9 cellular contexts compared by ENCODE assay signal in genomic region chr5:109921735-109922395, GRCh38.
DNase-seq lines count a peak whose midpoint lies in the region; ATAC-seq and TF ChIP-seq lines count a peak whose summit lies in the region.
"Had no signal": no experiment of that assay in that cellular context is flagged by ENCODE, and none has a peak within 500 bp of the region (broad histone marks: within the 10 kb centered on the region; RNA-seq: fewer than 3 reads in every experiment).

No MANE protein-coding gene starts in this region.

- no peak overlapping the region for H3K4me3 Mint-ChIP-seq in GM23338

- TF ChIP-seq POLR2A in Peyer's patch (IDR thresholded peaks at IDR 0.05): no peak

- no peaks in the 10 kb centered on the region for H3F3A ChIP-seq in GM23338 (replicated peaks; ENCODE audit: low read depth)

- H3K36me3 Mint-ChIP-seq in activated naive CD4-positive, alpha-beta T cell treated with anti-CD3 and anti-CD28 coated beads, Interleukin-2, amount 50 U/mL, for 72 hours: peaks cover 13 to 41% of the 10 kb centered on the region in 2 donors
- no peaks in the 10 kb centered on the region for H3K36me3 Mint-ChIP-seq in GM23338 (ENCODE audit: low read depth)

- no peak for TF ChIP-seq CTCF in Peyer's patch (IDR thresholded peaks at IDR 0.05)
- no peak for TF ChIP-seq CTCF in GM23338 (conservative IDR thresholded peaks at IDR 0.05; ENCODE audit: low read depth in 2 of 2)

- peaks cover 2% of the 10 kb centered on the region for H3K27me3 Mint-ChIP-seq in GM23338 (ENCODE audit: insufficient read depth, low read depth, poor library complexity)

- H3K9me3 Mint-ChIP-seq in activated naive CD4-positive, alpha-beta T cell treated with anti-CD3 and anti-CD28 coated beads, Interleukin-2, amount 50 U/mL, for 72 hours: peaks cover 4 to 6% of the 10 kb centered on the region in 2 donors
- H3K9me3 Mint-ChIP-seq in GM23338: no peaks in the 10 kb centered on the region

- DNase-seq in Peyer's patch (peak in 2 of 3 donors; percentile 34 to 52), mucosa of gallbladder (ENCODE audit: low spot score) (no peak), MV-4-11 (lab: John Stamatoyannopoulos, UW) (no peak), GM23338 (ENCODE audit: low spot score) (no peak), NCI-H128 (lab: John Stamatoyannopoulos, UW; ENCODE audit: unreplicated experiment) (no peak)
- DNase-seq in activated naive CD4-positive, alpha-beta T cell treated with anti-CD3 and anti-CD28 coated beads, Interleukin-2, amount 50 U/mL, for 72 hours (ENCODE audit: low spot score in 2 of 2): peak in 1 of 2 donors; percentile 61
- peak; percentile 8 for DNase-seq in stimulated activated CD8-positive, alpha-beta memory T cell treated with anti-CD3 and anti-CD28 coated beads, Interleukin-12 subunit alpha, Interleukin-12 subunit beta, amount 100 ng/mL, for 4 hours (ENCODE audit: low read depth)

- H3K9me2 ChIP-seq in GM23338 (ENCODE audit: insufficient read depth): peaks cover 16% of the 10 kb centered on the region

- no peak overlapping the region for H3K4me2 ChIP-seq in GM23338

- H3K79me2 ChIP-seq in GM23338 (replicated peaks; ENCODE audit: insufficient read depth): no peaks in the 10 kb centered on the region
- H3K79me2 ChIP-seq: parathyroid adenoma had no signal

- H3K4me1 ChIP-seq in Peyer's patch: no peaks in the 10 kb centered on the region
- no peaks in the 10 kb centered on the region for H3K4me1 ChIP-seq in GM23338 (ENCODE audit: insufficient read depth)
- H3K4me1 ChIP-seq: parathyroid adenoma had no signal

- H3K27ac Mint-ChIP-seq in activated naive CD4-positive, alpha-beta T cell treated with anti-CD3 and anti-CD28 coated beads, Interleukin-2, amount 50 U/mL, for 72 hours: peak overlapping the region; percentile 83 to 90
- no peak overlapping the region for H3K27ac Mint-ChIP-seq in GM23338

- H3K4me3 ChIP-seq in Peyer's patch: no peak overlapping the region
- no peak overlapping the region for H3K4me3 ChIP-seq in GM23338

- peak; percentile 42 for ATAC-seq in GM21786 (IDR thresholded peaks at IDR 0.05; ENCODE audit: unreplicated experiment)
- peak; percentile 83 to 92 for ATAC-seq in activated naive CD4-positive, alpha-beta T cell treated with anti-CD3 and anti-CD28 coated beads, Interleukin-2, amount 50 U/mL, for 72 hours
- no peak for ATAC-seq in GM23338

- no peak overlapping the region for H2AFZ ChIP-seq in GM23338
- H2AFZ ChIP-seq: parathyroid adenoma had no signal

- H3K9me3 ChIP-seq in Peyer's patch: no peaks in the 10 kb centered on the region

- H3K27me3 ChIP-seq in Peyer's patch: no peaks in the 10 kb centered on the region
- H3K27me3 ChIP-seq in GM23338 (ENCODE audit: insufficient read depth): no peaks in the 10 kb centered on the region

- no peaks in the 10 kb centered on the region for H3K36me3 ChIP-seq in Peyer's patch
- H3K36me3 ChIP-seq in GM23338 (ENCODE audit: insufficient read depth): no peaks in the 10 kb centered on the region

- H3K27ac ChIP-seq in Peyer's patch: peak overlapping the region in 1 of 4 donors; percentile 43
- H3K27ac ChIP-seq in GM23338 (ENCODE audit: low read depth): no peak overlapping the region
- H3K27ac ChIP-seq: parathyroid adenoma had no signal

- H4K20me1 ChIP-seq in GM23338 (replicated peaks; ENCODE audit: insufficient read depth): no peaks in the 10 kb centered on the region

- peaks cover 5% of the 10 kb centered on the region for H3K4me1 Mint-ChIP-seq in GM23338

TF ChIP-seq in GM23338, 12 proteins besides CTCF, POLR2A, EP300 and RAD21 (continues in another document):
- no peak for TF ChIP-seq ZNF114 (CRISPR knock-in tag; IDR thresholded peaks at IDR 0.05)
- TF ChIP-seq ZNF462 (CRISPR knock-in tag; IDR thresholded peaks at IDR 0.05): no peak
- no peak for TF ChIP-seq JUNB (IDR thresholded peaks at IDR 0.05; ENCODE audit: unreplicated experiment)
- TF ChIP-seq EZH2phosphoT487 (IDR thresholded peaks at IDR 0.05; ENCODE audit: unreplicated experiment): no peak
- TF ChIP-seq REST (IDR thresholded peaks at IDR 0.05; ENCODE audit: unreplicated experiment): no peak
- no peak for TF ChIP-seq NANOG (IDR thresholded peaks at IDR 0.05; ENCODE audit: borderline replicate concordance)
- TF ChIP-seq CREB1 (CRISPR knock-in tag; IDR thresholded peaks at IDR 0.05; ENCODE audit: low read depth): no peak
- no peak for TF ChIP-seq STAT1 (IDR thresholded peaks at IDR 0.05; ENCODE audit: unreplicated experiment)
- TF ChIP-seq ZNF331 (CRISPR knock-in tag; IDR thresholded peaks at IDR 0.05; ENCODE audit: low read depth): no peak
- TF ChIP-seq POLR2AphosphoS5 (IDR thresholded peaks at IDR 0.05; ENCODE audit: low read depth): no peak

Comparison
In these comparisons a context has a peak if more than half of its experiments do, and no peak if none do; other contexts are left out.
1. DNase-seq: peak in Peyer's patch (2 of 3) and stimulated activated CD8-positive, alpha-beta memory T cell treated with anti-CD3 and anti-CD28 coated beads, Interleukin-12 subunit alpha, Interleukin-12 subunit beta, amount 100 ng/mL, for 4 hours (single experiment); none in mucosa of gallbladder (single experiment), MV-4-11 (single experiment), GM23338 (single experiment) and NCI-H128 (single experiment).